In genomic region chr20:37749620-37750403, GRCh38 we compare ENCODE assay signal across 21 cellular contexts. TPM values are rescaled to one million over a fixed set of nuclear protein-coding genes. Genes with fewer than 3 reads are reported as not detected.
DNase-seq lines count a peak whose midpoint lies in the region; ATAC-seq, FAIRE-seq and TF ChIP-seq lines count a peak whose summit lies in the region.
"Had no signal": no experiment of that assay in that cellular context is flagged by ENCODE, and none has a peak within 500 bp of the region (broad histone marks: within the 10 kb centered on the region; RNA-seq: fewer than 3 reads in every experiment).

No MANE protein-coding gene starts in this region.

- no peak overlapping the region for H4K91ac ChIP-seq in neuronal stem cell (ENCODE audit: low read depth, low read length, poor library complexity)

- no peak overlapping the region for H3K23ac ChIP-seq in neuronal stem cell (ENCODE audit: low read depth, low read length, poor library complexity)

- H3K14ac ChIP-seq in neuronal stem cell (ENCODE audit: low read length), result no peak overlapping the region

- no peak for TF ChIP-seq EP300 in neural cell (conservative IDR thresholded peaks at IDR 0.05; ENCODE audit: poor library complexity, severe bottlenecking)

- no CpG with 5 or more reads among the region's 8 CpGs for WGBS in neuronal stem cell (ENCODE audit: extremely low coverage in 2 of 2, insufficient read length in 2 of 2, insufficient replicate concordance in 1 of 2), 2 donors

- no peak overlapping the region for H2BK12ac ChIP-seq in neuronal stem cell (ENCODE audit: low read length)

- H4K20me1 ChIP-seq in OCI-LY1 (ENCODE audit: insufficient read depth, low read length), result no peaks in the 10 kb centered on the region
- H4K20me1 ChIP-seq in neural cell (ENCODE audit: insufficient read depth), result no peaks in the 10 kb centered on the region

- intact Hi-C loops in left lung (cut with DNase I), result no loop called here

- no peaks in the 10 kb centered on the region for H3K9me2 ChIP-seq in OCI-LY1 (ENCODE audit: low read depth, low read length)
- no peaks in the 10 kb centered on the region for H3K9me2 ChIP-seq in neural cell (ENCODE audit: insufficient read depth, low read length)

- H3K27me3 ChIP-seq in BE2C (no peaks in the 10 kb centered on the region), OCI-LY1 (ENCODE audit: insufficient read depth, low read length) (no peaks in the 10 kb centered on the region), neural cell (ENCODE audit: insufficient read depth, low read depth, low read length) (no peaks in the 10 kb centered on the region), neuronal stem cell (ENCODE audit: control insufficient read depth in 3 of 3, insufficient read depth in 3 of 3, low read depth in 1 of 3, low read length in 3 of 3) (no peaks in the 10 kb centered on the region), left lung (no peaks in the 10 kb centered on the region)
- H3K27me3 ChIP-seq: ovary, SJCRH30 had no signal

- H3K79me1 ChIP-seq in neuronal stem cell (ENCODE audit: low read depth, low read length), result no peaks in the 10 kb centered on the region

- ATAC-seq in left lung, result no peak
- ATAC-seq: activated CD4-positive, CD25-positive, alpha-beta regulatory T cell treated with anti-CD3 and anti-CD28 coated beads, Interleukin-2, amount 50 U/mL, for 24 hours; activated CD8-positive, alpha-beta T cell treated with anti-CD3 and anti-CD28 coated beads for 36 hours; sciatic nerve had no signal

- H2BK15ac ChIP-seq in neuronal stem cell (ENCODE audit: low read length), result no peak overlapping the region

- TF ChIP-seq CTCF in BE2C (IDR thresholded peaks at IDR 0.05; ENCODE audit: low read depth, low read length) (no peak), OCI-LY1 (IDR thresholded peaks at IDR 0.05; ENCODE audit: low read length) (no peak), neural cell (IDR thresholded peaks at IDR 0.05; ENCODE audit: poor library complexity, severe bottlenecking) (no peak), left lung (IDR thresholded peaks at IDR 0.05) (no peak)

- no peaks in the 10 kb centered on the region for H3K9me3 ChIP-seq in BE2C
- H3K9me3 ChIP-seq in OCI-LY1 (ENCODE audit: low read length), result no peaks in the 10 kb centered on the region
- H3K9me3 ChIP-seq in neural cell (ENCODE audit: low read length), result no peaks in the 10 kb centered on the region
- H3K9me3 ChIP-seq in neuronal stem cell (replicated peaks in 1 of 2; ENCODE audit: control insufficient read depth in 2 of 2, insufficient read depth in 1 of 2, low read depth in 1 of 2, low read length in 2 of 2), result no peaks in the 10 kb centered on the region
- no peaks in the 10 kb centered on the region for H3K9me3 ChIP-seq in left lung
- H3K9me3 ChIP-seq: ovary, SJCRH30 had no signal

- no peak overlapping the region for H2AK5ac ChIP-seq in neuronal stem cell (ENCODE audit: low read depth, low read length)

- H3K79me2 ChIP-seq in OCI-LY1 (ENCODE audit: insufficient read depth, low read length), result no peaks in the 10 kb centered on the region
- no peaks in the 10 kb centered on the region for H3K79me2 ChIP-seq in neural cell (replicated peaks; ENCODE audit: insufficient read depth, low read length)

- H3K4me1 ChIP-seq in BE2C (peaks cover 13% of the 10 kb centered on the region), OCI-LY1 (ENCODE audit: insufficient read depth, low read length, severe bottlenecking) (peaks cover 26% of the 10 kb centered on the region), neuronal stem cell (ENCODE audit: control insufficient read depth in 2 of 2, insufficient read depth in 1 of 2, low read depth in 1 of 2, low read length in 2 of 2) (peaks cover 0 to 8% of the 10 kb centered on the region in 2 donors), left lung (peaks cover 0 to 3% of the 10 kb centered on the region in 2 donors)
- H3K4me1 ChIP-seq: SJCRH30 had no signal

- H3K4me3 ChIP-seq in BE2C (ENCODE audit: low read depth, low read length) (no peak overlapping the region), OCI-LY1 (ENCODE audit: low read depth, low read length, poor library complexity, severe bottlenecking) (no peak overlapping the region), neural cell (ENCODE audit: low read length) (no peak overlapping the region), neuronal stem cell (ENCODE audit: low read length in 2 of 2) (no peak overlapping the region), left lung (no peak overlapping the region)
- H3K4me3 ChIP-seq: ovary, SJCRH30 had no signal

- peak overlapping the region; percentile 13; the same call in 1 of the 2 replicates for H3K4me2 ChIP-seq in OCI-LY1 (ENCODE audit: low read length)
- H3K4me2 ChIP-seq in neural cell (ENCODE audit: low read length), result no peak overlapping the region
- no peak overlapping the region for H3K4me2 ChIP-seq in neuronal stem cell (ENCODE audit: insufficient read depth, low read length, poor library complexity, severe bottlenecking)

- H2AFZ ChIP-seq in OCI-LY1 (ENCODE audit: low read length) (no peak overlapping the region), neural cell (ENCODE audit: low read depth, low read length) (no peak overlapping the region), neuronal stem cell (ENCODE audit: low read length) (no peak overlapping the region)

- no peak overlapping the region for H3K18ac ChIP-seq in neuronal stem cell (ENCODE audit: low read length)

- H3F3A ChIP-seq in OCI-LY1 (ENCODE audit: insufficient read depth, low read length), result no peaks in the 10 kb centered on the region
- no peaks in the 10 kb centered on the region for H3F3A ChIP-seq in neural cell (ENCODE audit: insufficient read depth, low read length, poor library complexity, severe bottlenecking)

- no peak overlapping the region for H4K8ac ChIP-seq in neuronal stem cell (ENCODE audit: low read depth, low read length)

- no peak overlapping the region for H3K9ac ChIP-seq in OCI-LY1 (ENCODE audit: low read length)
- no peak overlapping the region for H3K9ac ChIP-seq in neural cell (ENCODE audit: low read length)
- H3K9ac ChIP-seq in neuronal stem cell (ENCODE audit: low read depth, low read length, poor library complexity), result no peak overlapping the region

- no peak overlapping the region for H2BK120ac ChIP-seq in neuronal stem cell (ENCODE audit: low read depth, low read length)

- peak; percentile 45 for FAIRE-seq in GM19239 (lab: Jason Lieb, UNC)
- FAIRE-seq: endothelial cell of umbilical vein had no signal

- no peak overlapping the region for H3K27ac ChIP-seq in OCI-LY1 (ENCODE audit: low read depth, low read length, poor library complexity, severe bottlenecking)
- H3K27ac ChIP-seq in neural cell (ENCODE audit: low read length), result peak overlapping the region; percentile 29
- H3K27ac ChIP-seq in neuronal stem cell (replicated peaks; ENCODE audit: low read length), result no peak overlapping the region
- H3K27ac ChIP-seq in left lung, result no peak overlapping the region
- H3K27ac ChIP-seq: ovary, SJCRH30 had no signal

- H3K36me3 ChIP-seq in BE2C, result peaks cover 11% of the 10 kb centered on the region
- H3K36me3 ChIP-seq in OCI-LY1 (ENCODE audit: insufficient read depth, low read length), result peaks cover 40% of the 10 kb centered on the region
- no peaks in the 10 kb centered on the region for H3K36me3 ChIP-seq in neural cell (ENCODE audit: insufficient read depth, low read length)
- H3K36me3 ChIP-seq in neuronal stem cell (replicated peaks in 1 of 2; ENCODE audit: control insufficient read depth in 2 of 2, insufficient read depth in 2 of 2, low read length in 2 of 2), result peaks cover 7 to 47% of the 10 kb centered on the region in 2 donors
- H3K36me3 ChIP-seq in left lung, result peaks cover 0 to 54% of the 10 kb centered on the region in 2 donors
- H3K36me3 ChIP-seq: ovary had no signal

- TF ChIP-seq RAD21 in neural cell (conservative IDR thresholded peaks at IDR 0.05), result no peak

- DNase-seq in BE2C (peak; percentile 18), GM19239 (ENCODE audit: insufficient read length, low spot score) (no peak), neuronal stem cell (ENCODE audit: low spot score) (no peak), left lung (no peak)
- DNase-seq in stimulated activated CD4-positive, alpha-beta T cell treated with anti-CD3 and anti-CD28 coated beads, Interleukin-15, amount 100 ng/mL, for 24 hours, result no peak
- DNase-seq: activated CD8-positive, alpha-beta T cell treated with anti-CD3 and anti-CD28 coated beads for 36 hours; activated naive CD4-positive, alpha-beta T cell treated with Interleukin-2 at 50 U/mL for 16 hours; activated T-cell treated with anti-CD3 and anti-CD28 coated beads, Interleukin-2, amount 50 U/mL, for 1 hour; amniotic stem cell; CD4-positive, alpha-beta T cell; dermis blood vessel endothelial cell; DMS53; immature natural killer cell; NCI-H2227 treated with DMSO at 0.1 percent for 48 hours; ovary had no signal

- no peak overlapping the region for H3K4ac ChIP-seq in neuronal stem cell (ENCODE audit: low read length)

- H2BK5ac ChIP-seq in neuronal stem cell (ENCODE audit: low read length), result no peak overlapping the region

TF ChIP-seq in neural cell, 6 proteins besides CTCF, POLR2A, EP300 and RAD21 (continues in another document):
- TF ChIP-seq, protein P1, sequence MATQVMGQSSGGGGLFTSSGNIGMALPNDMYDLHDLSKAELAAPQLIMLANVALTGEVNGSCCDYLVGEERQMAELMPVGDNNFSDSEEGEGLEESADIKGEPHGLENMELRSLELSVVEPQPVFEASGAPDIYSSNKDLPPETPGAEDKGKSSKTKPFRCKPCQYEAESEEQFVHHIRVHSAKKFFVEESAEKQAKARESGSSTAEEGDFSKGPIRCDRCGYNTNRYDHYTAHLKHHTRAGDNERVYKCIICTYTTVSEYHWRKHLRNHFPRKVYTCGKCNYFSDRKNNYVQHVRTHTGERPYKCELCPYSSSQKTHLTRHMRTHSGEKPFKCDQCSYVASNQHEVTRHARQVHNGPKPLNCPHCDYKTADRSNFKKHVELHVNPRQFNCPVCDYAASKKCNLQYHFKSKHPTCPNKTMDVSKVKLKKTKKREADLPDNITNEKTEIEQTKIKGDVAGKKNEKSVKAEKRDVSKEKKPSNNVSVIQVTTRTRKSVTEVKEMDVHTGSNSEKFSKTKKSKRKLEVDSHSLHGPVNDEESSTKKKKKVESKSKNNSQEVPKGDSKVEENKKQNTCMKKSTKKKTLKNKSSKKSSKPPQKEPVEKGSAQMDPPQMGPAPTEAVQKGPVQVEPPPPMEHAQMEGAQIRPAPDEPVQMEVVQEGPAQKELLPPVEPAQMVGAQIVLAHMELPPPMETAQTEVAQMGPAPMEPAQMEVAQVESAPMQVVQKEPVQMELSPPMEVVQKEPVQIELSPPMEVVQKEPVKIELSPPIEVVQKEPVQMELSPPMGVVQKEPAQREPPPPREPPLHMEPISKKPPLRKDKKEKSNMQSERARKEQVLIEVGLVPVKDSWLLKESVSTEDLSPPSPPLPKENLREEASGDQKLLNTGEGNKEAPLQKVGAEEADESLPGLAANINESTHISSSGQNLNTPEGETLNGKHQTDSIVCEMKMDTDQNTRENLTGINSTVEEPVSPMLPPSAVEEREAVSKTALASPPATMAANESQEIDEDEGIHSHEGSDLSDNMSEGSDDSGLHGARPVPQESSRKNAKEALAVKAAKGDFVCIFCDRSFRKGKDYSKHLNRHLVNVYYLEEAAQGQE (IDR thresholded peaks at IDR 0.05; ENCODE audit: borderline replicate concordance), result no peak

RNA-seq across cellular contexts. Expression of gene CTNNBL1, which starts 56.0 kb away (rescaled TPM):
- polyA plus RNA-seq in BE2C (2012; ENCODE audit: insufficient read depth, insufficient read length, low read depth), result 109 TPM
- 31.0 and 32.6 TPM in 2 replicates for polyA plus RNA-seq in neural cell
- polyA minus RNA-seq in neural cell, result 35.8 and 44.3 TPM in 2 replicates
- 106 TPM for polyA plus RNA-seq in neuronal stem cell (2013, experiment 1 of 2)
- 108 TPM for polyA plus RNA-seq in neuronal stem cell (2013, experiment 2 of 2)
- total RNA-seq in left lung, result 10 to 100 TPM; 36.0 to 45.1 TPM
